8 cellular contexts compared by ENCODE assay signal in genomic region chr2:10721344-10722251, GRCh38. TPM values are rescaled to one million over a fixed set of nuclear protein-coding genes. Genes with fewer than 3 reads are reported as not detected.
DNase-seq lines count a peak whose midpoint lies in the region; ATAC-seq and TF ChIP-seq lines count a peak whose summit lies in the region.

Gene ATP6V1C2 (plus strand): TSS chr2:10721630. CDS start chr2:10722850, 1,220 bp downstream.

- WGBS in iPS DF 6.9 (ENCODE audit: insufficient coverage, insufficient read length), result no CpG with 5 or more reads among the region's 109 CpGs

- no peak within 1 kb of the TSS for H3K4me3 ChIP-seq in CD8-positive, alpha-beta T cell (ENCODE audit: low read depth, low read length)
- peak within 1 kb of the TSS; percentile 31; the same call in 1 of the 2 replicates for H3K4me3 ChIP-seq in iPS DF 6.9 (ENCODE audit: low read length)

- no peaks in the 10 kb centered on the region for H3K36me3 Mint-ChIP-seq in CD8-positive, alpha-beta T cell
- no peaks in the 10 kb centered on the region for H3K36me3 Mint-ChIP-seq in activated CD8-positive, alpha-beta memory T cell treated with anti-CD3 and anti-CD28 coated beads, Interleukin-2, amount 10 ng/mL, durations not matched to agents 7 days and 5 days

- no peak within 1 kb of the TSS for H3K27ac Mint-ChIP-seq in CD8-positive, alpha-beta T cell
- H3K27ac Mint-ChIP-seq in activated CD8-positive, alpha-beta memory T cell treated with anti-CD3 and anti-CD28 coated beads, Interleukin-2, amount 10 ng/mL, durations not matched to agents 7 days and 5 days, result no peak within 1 kb of the TSS

- H3K4me1 Mint-ChIP-seq in CD8-positive, alpha-beta T cell (ENCODE audit: low read depth), result peaks cover 15% of the 10 kb centered on the region
- H3K4me1 Mint-ChIP-seq in activated CD8-positive, alpha-beta memory T cell treated with anti-CD3 and anti-CD28 coated beads, Interleukin-2, amount 10 ng/mL, durations not matched to agents 7 days and 5 days, result peaks cover 4% of the 10 kb centered on the region

- no peak for DNase-seq in CD8-positive, alpha-beta T cell
- no peak for DNase-seq in activated CD8-positive, alpha-beta memory T cell treated with anti-CD3 and anti-CD28 coated beads, Interleukin-2, amount 10 ng/mL, durations not matched to agents 7 days and 5 days
- no peak for DNase-seq in iPS DF 6.9 (ENCODE audit: low read depth, low spot score)
- peak; percentile 32 for DNase-seq in stimulated activated CD8-positive, alpha-beta memory T cell treated with anti-CD3 and anti-CD28 coated beads, Interleukin-4, amount 100 ng/mL, for 48 hours
- DNase-seq in SKM-1 treated with dmso at 0.1 percent for 144 hours (lab: John Stamatoyannopoulos, UW; ENCODE audit: unreplicated experiment), result no peak

- H3K27me3 ChIP-seq in CD8-positive, alpha-beta T cell (ENCODE audit: insufficient read depth, low read length), result peaks cover 21% of the 10 kb centered on the region
- peaks cover 33% of the 10 kb centered on the region for H3K27me3 ChIP-seq in iPS DF 6.9 (ENCODE audit: control insufficient read depth, insufficient read depth, low read length)

- intact Hi-C loops in CD8-positive, alpha-beta T cell (cut with DNase I, micrococcal nuclease), result no loop called here

- H3K27ac ChIP-seq in CD8-positive, alpha-beta T cell (ENCODE audit: low read depth, low read length), result no peak within 1 kb of the TSS
- H3K27ac ChIP-seq in iPS DF 6.9 (ENCODE audit: low read length), result no peak within 1 kb of the TSS

- H3K4me3 Mint-ChIP-seq in CD8-positive, alpha-beta T cell, result peak within 1 kb of the TSS; percentile 67
- H3K4me3 Mint-ChIP-seq in activated CD8-positive, alpha-beta memory T cell treated with anti-CD3 and anti-CD28 coated beads, Interleukin-2, amount 10 ng/mL, durations not matched to agents 7 days and 5 days, result peak within 1 kb of the TSS; percentile 22

- no peaks in the 10 kb centered on the region for H3K36me3 ChIP-seq in CD8-positive, alpha-beta T cell (ENCODE audit: insufficient read depth, low read length)
- no peaks in the 10 kb centered on the region; the same call in 1 of the 2 replicates for H3K36me3 ChIP-seq in iPS DF 6.9 (ENCODE audit: control insufficient read depth, insufficient read depth, low read length)

- POLR2A ChIA-PET in CD8-positive, alpha-beta T cell (lab: Charles Lee), result no interaction called here

- ATAC-seq in CD8-positive, alpha-beta T cell, result no peak
- ATAC-seq in GM18907 (IDR thresholded peaks at IDR 0.05; ENCODE audit: unreplicated experiment), result peak; percentile 87
- peak; percentile 66 for ATAC-seq in HG03439 (IDR thresholded peaks at IDR 0.05; ENCODE audit: unreplicated experiment)
- peak; percentile 42 for ATAC-seq in activated CD8-positive, alpha-beta memory T cell treated with anti-CD3 and anti-CD28 coated beads, Interleukin-2, amount 10 ng/mL, durations not matched to agents 7 days and 5 days
- ATAC-seq in GM21786 (IDR thresholded peaks at IDR 0.05; ENCODE audit: unreplicated experiment), result no peak

- peaks cover 47% of the 10 kb centered on the region for H3K27me3 Mint-ChIP-seq in CD8-positive, alpha-beta T cell (ENCODE audit: low read depth)
- H3K27me3 Mint-ChIP-seq in activated CD8-positive, alpha-beta memory T cell treated with anti-CD3 and anti-CD28 coated beads, Interleukin-2, amount 10 ng/mL, durations not matched to agents 7 days and 5 days, result peaks cover 71% of the 10 kb centered on the region

- no peaks in the 10 kb centered on the region for H3K9me3 Mint-ChIP-seq in CD8-positive, alpha-beta T cell
- H3K9me3 Mint-ChIP-seq in activated CD8-positive, alpha-beta memory T cell treated with anti-CD3 and anti-CD28 coated beads, Interleukin-2, amount 10 ng/mL, durations not matched to agents 7 days and 5 days (ENCODE audit: low read depth), result no peaks in the 10 kb centered on the region

- CTCF ChIA-PET in CD8-positive, alpha-beta T cell (lab: Charles Lee), result interaction anchor here (0.6 kb wide), 1 partner anchor 613 kb away, joined by 3 read pairs; no protein-coding TSS in a partner anchor
- CTCF ChIA-PET in activated CD8-positive, alpha-beta memory T cell treated with anti-CD3 and anti-CD28 coated beads, Interleukin-2, amount 10 ng/mL, durations not matched to agents 7 days and 5 days (lab: Charles Lee), result interaction anchor here (1.1 kb wide), 1 partner anchor 572 kb away, joined by 3 read pairs; no protein-coding TSS in a partner anchor

- TF ChIP-seq CTCF in CD8-positive, alpha-beta T cell (IDR thresholded peaks at IDR 0.05), result no peak

- no peaks in the 10 kb centered on the region for H3K9me3 ChIP-seq in CD8-positive, alpha-beta T cell (ENCODE audit: low read length)
- H3K9me3 ChIP-seq in iPS DF 6.9 (ENCODE audit: control insufficient read depth, insufficient read depth, low read length), result no peaks in the 10 kb centered on the region

- peaks cover 9% of the 10 kb centered on the region for H3K4me1 ChIP-seq in CD8-positive, alpha-beta T cell (ENCODE audit: insufficient read depth, low read length)
- H3K4me1 ChIP-seq in iPS DF 6.9 (ENCODE audit: control insufficient read depth, insufficient read depth, low read length), result peaks cover 5% of the 10 kb centered on the region; the same call in 1 of the 2 replicates

RNA-seq across cellular contexts. Expression of gene ATP6V1C2, which starts in this region (rescaled TPM):
- not detected for total RNA-seq in CD8-positive, alpha-beta T cell
- total RNA-seq in activated CD8-positive, alpha-beta memory T cell treated with anti-CD3 and anti-CD28 coated beads, Interleukin-2, amount 10 ng/mL, durations not matched to agents 7 days and 5 days, result not detected

Comparison
In these comparisons a context has a peak if more than half of its experiments do, and no peak if none do; other contexts are left out.
1. Peak in ATAC-seq in activated CD8-positive, alpha-beta memory T cell treated with anti-CD3 and anti-CD28 coated beads, Interleukin-2, amount 10 ng/mL, durations not matched to agents 7 days and 5 days; RNA of the gene not detected or under 1 TPM.
2. ATAC-seq: peak in GM18907 (single experiment) and HG03439 (single experiment); none in CD8-positive, alpha-beta T cell (single experiment) and GM21786 (single experiment).